Comparison of ENCODE assay signal across 8 cellular contexts in the genomic region with DNA sequence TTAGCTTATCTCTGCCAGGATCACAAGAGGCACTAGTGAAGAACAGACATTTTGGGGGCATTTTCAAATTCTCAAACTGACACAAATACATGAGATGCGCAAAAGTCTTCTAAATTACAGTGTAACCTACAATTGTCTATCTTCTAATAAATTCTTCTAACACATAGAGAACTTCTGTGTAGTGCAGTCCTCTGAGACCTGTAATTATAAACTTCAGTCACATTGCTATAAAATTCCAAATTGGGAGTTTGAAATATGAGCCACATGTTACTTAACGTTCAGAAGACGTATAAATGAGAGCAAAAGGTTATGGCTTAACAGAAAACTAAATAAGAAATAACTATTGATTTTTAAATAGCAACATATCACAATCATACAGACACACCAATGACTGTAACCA. TPM values are rescaled to one million over a fixed set of nuclear protein-coding genes. Genes with fewer than 3 reads are reported as not detected.
"Had no signal": no experiment of that assay in that cellular context is flagged by ENCODE, and none has a peak within 500 bp of the region (broad histone marks: within the 10 kb centered on the region; RNA-seq: fewer than 3 reads in every experiment).

No MANE protein-coding gene starts in this region.

RNA-seq across cellular contexts. Expression of a gene that starts 42.8 kb away (rescaled TPM):
- total RNA-seq: MCF 10A, OCI-LY7, PC-9, Right ventricle myocardium inferior, RPMI7951, SJCRH30, SK-MEL-5, T-cell had no signal
